Comparison of ENCODE assay signal across 8 cellular contexts in genomic region chr17:21551081-21551881, GRCh38.
DNase-seq lines count a peak whose midpoint lies in the region; ATAC-seq and TF ChIP-seq lines count a peak whose summit lies in the region.

No MANE protein-coding gene starts in this region.

- no peak overlapping the region for H2AFZ ChIP-seq in hepatocyte

- no peak overlapping the region for H3K4me2 ChIP-seq in hepatocyte

- peak overlapping the region; percentile 67 for H3K4me3 ChIP-seq in epithelial cell of esophagus (ENCODE audit: low read length)
- peak overlapping the region; percentile 19 for H3K4me3 ChIP-seq in mucosa of descending colon
- no peak overlapping the region for H3K4me3 ChIP-seq in hepatocyte

- H3K9me3 ChIP-seq in mucosa of descending colon (no peaks in the 10 kb centered on the region), hepatocyte (ENCODE audit: low read depth) (no peaks in the 10 kb centered on the region)

- no peaks in the 10 kb centered on the region for H3K79me2 ChIP-seq in hepatocyte

- H3K9me2 ChIP-seq in hepatocyte (replicated peaks; ENCODE audit: insufficient read depth): no peaks in the 10 kb centered on the region

- intact Hi-C loops in mucosa of descending colon (cut with DNase I, micrococcal nuclease): no loop called here

- TF ChIP-seq CTCF in epithelial cell of esophagus (IDR thresholded peaks at IDR 0.05; ENCODE audit: insufficient read depth, low read depth, low read length, missing control alignments): no peak
- no peak for TF ChIP-seq CTCF in mucosa of descending colon (IDR thresholded peaks at IDR 0.05)
- TF ChIP-seq CTCF in hepatocyte (IDR thresholded peaks at IDR 0.05; ENCODE audit: poor library complexity): no peak

- no peaks in the 10 kb centered on the region for H3K27me3 ChIP-seq in hepatocyte

- H3K4me1 ChIP-seq in mucosa of descending colon (ENCODE audit: low read depth): peaks cover 7% of the 10 kb centered on the region
- H3K4me1 ChIP-seq in hepatocyte (ENCODE audit: insufficient read depth): no peaks in the 10 kb centered on the region

- DNase-seq in ELR (ENCODE audit: low read depth) (peak; percentile 86), NOMO-1 treated with dmso at 0.1 percent for 144 hours (lab: John Stamatoyannopoulos, UW; ENCODE audit: unreplicated experiment) (peak; percentile 24), activated T-cell treated with anti-CD3 and anti-CD28 coated beads for 24 hours (ENCODE audit: low read depth) (peak; percentile 75), epithelial cell of esophagus (ENCODE audit: low read depth) (peak; percentile 79), mucosa of descending colon (peak; percentile 80 to 88 (median 85)), hepatocyte (ENCODE audit: low spot score) (no peak)
- DNase-seq in stimulated activated CD8-positive, alpha-beta memory T cell treated with anti-CD3 and anti-CD28 coated beads, Interleukin-2, amount 100 ng/mL, for 1 hour (ENCODE audit: low read depth in 2 of 2): peak; percentile 66 to 77

- no peak overlapping the region for H3K27ac ChIP-seq in hepatocyte

- peak; percentile 79 for ATAC-seq in HG03159 (IDR thresholded peaks at IDR 0.05; ENCODE audit: unreplicated experiment)
- ATAC-seq in mucosa of descending colon: peak; percentile 99

- no peaks in the 10 kb centered on the region for H4K20me1 ChIP-seq in hepatocyte (ENCODE audit: insufficient read depth, poor library complexity, severe bottlenecking)

- no peaks in the 10 kb centered on the region for H3K36me3 ChIP-seq in mucosa of descending colon (ENCODE audit: low read depth)
- H3K36me3 ChIP-seq in hepatocyte (replicated peaks; ENCODE audit: insufficient read depth, low read depth): no peaks in the 10 kb centered on the region

- WGBS in hepatocyte (ENCODE audit: low lambda C conversion rate, missing lambda C conversion rate): 87% methylated on average over 31 of the region's 75 CpGs
